In the genomic region with DNA sequence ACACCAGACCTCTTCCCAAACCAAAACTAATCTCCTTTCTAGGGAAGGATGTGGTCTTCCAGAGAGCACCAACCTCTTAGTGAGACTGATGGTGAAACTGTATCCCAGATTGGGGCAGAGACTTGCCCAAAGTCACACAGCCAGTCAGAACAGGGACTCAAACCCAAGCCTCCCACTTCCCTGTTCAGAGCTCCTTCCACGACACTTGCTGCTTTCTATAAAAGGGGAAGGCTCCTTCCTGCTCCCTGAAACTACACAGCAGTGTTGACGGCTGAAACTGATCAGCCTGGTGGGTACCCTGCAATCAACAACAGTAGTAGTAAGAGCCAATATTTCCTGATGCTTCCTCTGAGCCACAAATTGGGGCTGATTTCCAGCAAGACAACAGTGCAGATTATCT, we compare ENCODE assay signal across 13 cellular contexts. TPM values are rescaled to one million over a fixed set of nuclear protein-coding genes. Genes with fewer than 3 reads are reported as not detected.
DNase-seq lines count a peak whose midpoint lies in the region; ATAC-seq and TF ChIP-seq lines count a peak whose summit lies in the region.
"Had no signal": no experiment of that assay in that cellular context is flagged by ENCODE, and none has a peak within 500 bp of the region (broad histone marks: within the 10 kb centered on the region; RNA-seq: fewer than 3 reads in every experiment).

No MANE protein-coding gene starts in this region.

- no peak overlapping the region for H3K27ac ChIP-seq in CD4-positive, CD25-positive, alpha-beta regulatory T cell (ENCODE audit: insufficient read depth, low read length, poor library complexity, severe bottlenecking)

- H3K9me3 Mint-ChIP-seq in CD4-positive, CD25-positive, alpha-beta regulatory T cell, result no peaks in the 10 kb centered on the region
- H3K9me3 Mint-ChIP-seq in IgD-negative memory B cell, result no peaks in the 10 kb centered on the region
- H3K9me3 Mint-ChIP-seq in activated CD8-positive, alpha-beta T cell treated with anti-CD3 and anti-CD28 coated beads for 36 hours, result no peaks in the 10 kb centered on the region
- no peaks in the 10 kb centered on the region for H3K9me3 Mint-ChIP-seq in memory B cell

- no peak for ATAC-seq in CD4-positive, CD25-positive, alpha-beta regulatory T cell (ENCODE audit: low read depth in 2 of 2)
- no peak for ATAC-seq in activated CD8-positive, alpha-beta T cell treated with anti-CD3 and anti-CD28 coated beads for 36 hours
- no peak for ATAC-seq in memory B cell (ENCODE audit: low read depth)

- CTCF ChIA-PET in activated CD8-positive, alpha-beta T cell treated with anti-CD3 and anti-CD28 coated beads for 36 hours (lab: Charles Lee), result interaction anchor here (0.7 to 5.1 kb wide), 18 partner anchors 14 to 230 kb away, joined by 3 to 62 read pairs (median 10); a partner anchor contains a TSS

- H3K4me1 ChIP-seq in CD4-positive, CD25-positive, alpha-beta regulatory T cell (ENCODE audit: control insufficient read depth, insufficient read depth, low read length, poor library complexity, severe bottlenecking), result peaks cover 15% of the 10 kb centered on the region

- H3K27ac Mint-ChIP-seq in CD4-positive, CD25-positive, alpha-beta regulatory T cell, result peak overlapping the region in 1 of 3 donors; percentile 76
- H3K27ac Mint-ChIP-seq in IgD-negative memory B cell, result peak overlapping the region in 2 of 3 donors; percentile 50 to 97
- H3K27ac Mint-ChIP-seq in activated CD8-positive, alpha-beta T cell treated with anti-CD3 and anti-CD28 coated beads for 36 hours, result peak overlapping the region; percentile 82
- H3K27ac Mint-ChIP-seq in memory B cell, result peak overlapping the region; percentile 69

- no peaks in the 10 kb centered on the region for H3K9me3 ChIP-seq in CD4-positive, CD25-positive, alpha-beta regulatory T cell (ENCODE audit: control insufficient read depth in 2 of 2, low read length in 2 of 2)
- H3K9me3 ChIP-seq: pancreas had no signal

- peaks cover 7% of the 10 kb centered on the region for H3K36me3 Mint-ChIP-seq in CD4-positive, CD25-positive, alpha-beta regulatory T cell
- H3K36me3 Mint-ChIP-seq in IgD-negative memory B cell, result no peaks in the 10 kb centered on the region
- peaks cover 2% of the 10 kb centered on the region for H3K36me3 Mint-ChIP-seq in activated CD8-positive, alpha-beta T cell treated with anti-CD3 and anti-CD28 coated beads for 36 hours (ENCODE audit: low read depth)
- H3K36me3 Mint-ChIP-seq in memory B cell, result peaks cover 14% of the 10 kb centered on the region

- intact Hi-C loops in activated CD8-positive, alpha-beta T cell treated with anti-CD3 and anti-CD28 coated beads for 36 hours (cut with micrococcal nuclease), result loop anchor here (5.0 to 10.0 kb wide), 2 partner anchors 141 to 229 kb away; no protein-coding TSS in a partner anchor

- peak overlapping the region; percentile 40 to 96 (median 84) for H3K4me3 Mint-ChIP-seq in CD4-positive, CD25-positive, alpha-beta regulatory T cell
- H3K4me3 Mint-ChIP-seq in IgD-negative memory B cell (peak overlapping the region in 2 of 4 donors; percentile 43 to 92), memory B cell (peak overlapping the region; percentile 37)
- peak overlapping the region; percentile 77 for H3K4me3 Mint-ChIP-seq in activated CD8-positive, alpha-beta T cell treated with anti-CD3 and anti-CD28 coated beads for 36 hours

- no peaks in the 10 kb centered on the region for H3K27me3 ChIP-seq in CD4-positive, CD25-positive, alpha-beta regulatory T cell (ENCODE audit: control insufficient read depth, insufficient read depth, low read length)
- H3K27me3 ChIP-seq: pancreas had no signal

- no peak overlapping the region for H3K4me3 ChIP-seq in CD4-positive, CD25-positive, alpha-beta regulatory T cell (ENCODE audit: low read depth, low read length)

- H3K27me3 Mint-ChIP-seq in CD4-positive, CD25-positive, alpha-beta regulatory T cell, result no peaks in the 10 kb centered on the region
- H3K27me3 Mint-ChIP-seq in IgD-negative memory B cell, result peaks cover 2% of the 10 kb centered on the region
- no peaks in the 10 kb centered on the region for H3K27me3 Mint-ChIP-seq in activated CD8-positive, alpha-beta T cell treated with anti-CD3 and anti-CD28 coated beads for 36 hours
- H3K27me3 Mint-ChIP-seq in memory B cell, result no peaks in the 10 kb centered on the region

- no peak for DNase-seq in CD4-positive, CD25-positive, alpha-beta regulatory T cell
- DNase-seq in activated CD8-positive, alpha-beta T cell treated with anti-CD3 and anti-CD28 coated beads for 36 hours, result no peak
- no peak for DNase-seq in memory B cell (ENCODE audit: low spot score in 2 of 2)
- no peak for DNase-seq in AML-193 (lab: John Stamatoyannopoulos, UW)
- no peak for DNase-seq in epidermal melanocyte (ENCODE audit: insufficient read length, low spot score)
- no peak for DNase-seq in NCI-H1105 treated with DMSO at 0.1 percent for 48 hours (lab: John Stamatoyannopoulos, UW)
- no peak for DNase-seq in NCI-H1930 (lab: John Stamatoyannopoulos, UW)
- DNase-seq: left ventricle myocardium superior; NCI-H1436; NCI-H774; stimulated activated CD4-positive, alpha-beta T cell treated with anti-CD3 and anti-CD28 coated beads, Interleukin-1b, Interleukin-23, amount 100 ng/mL, for 48 hours had no signal

- peaks cover 9% of the 10 kb centered on the region for H3K36me3 ChIP-seq in CD4-positive, CD25-positive, alpha-beta regulatory T cell (ENCODE audit: control insufficient read depth, insufficient read depth, low read length)
- H3K36me3 ChIP-seq: pancreas had no signal

- TF ChIP-seq CTCF in activated CD8-positive, alpha-beta T cell treated with anti-CD3 and anti-CD28 coated beads for 36 hours (IDR thresholded peaks at IDR 0.05), result no peak

- POLR2A ChIA-PET in activated CD8-positive, alpha-beta T cell treated with anti-CD3 and anti-CD28 coated beads for 36 hours (lab: Charles Lee), result interaction anchor here (1.2 to 2.6 kb wide), 3 partner anchors 135 to 283 kb away, joined by 3 to 10 read pairs (median 3); a partner anchor contains a TSS

- H3K4me1 Mint-ChIP-seq in CD4-positive, CD25-positive, alpha-beta regulatory T cell, result peaks cover 3 to 18% (median 11%) of the 10 kb centered on the region in 4 donors
- peaks cover 3 to 11% (median 11%) of the 10 kb centered on the region in 3 donors for H3K4me1 Mint-ChIP-seq in IgD-negative memory B cell
- peaks cover 15% of the 10 kb centered on the region for H3K4me1 Mint-ChIP-seq in activated CD8-positive, alpha-beta T cell treated with anti-CD3 and anti-CD28 coated beads for 36 hours (ENCODE audit: low read depth)
- peaks cover 3% of the 10 kb centered on the region for H3K4me1 Mint-ChIP-seq in memory B cell

RNA-seq across cellular contexts. Expression of a gene that starts 1.5 kb away (rescaled TPM):
- total RNA-seq in CD4-positive, CD25-positive, alpha-beta regulatory T cell, result 11.9 TPM
- 10 to 100 TPM; 20.1 to 30.2 (median 24.8) TPM for polyA plus RNA-seq in CD4-positive, CD25-positive, alpha-beta regulatory T cell
- polyA plus RNA-seq in IgD-negative memory B cell, result 22.4 TPM
- total RNA-seq in activated CD8-positive, alpha-beta T cell treated with anti-CD3 and anti-CD28 coated beads for 36 hours, result 10 to 100 TPM; 14.4 to 16.1 TPM

RNA-seq across cellular contexts. Expression of a gene that starts 17.7 kb away (rescaled TPM):
- total RNA-seq in CD4-positive, CD25-positive, alpha-beta regulatory T cell, result 1.7 TPM
- under 1 TPM in 2 of 4 donors, not detected in 2; 0.28 to 0.38 TPM for polyA plus RNA-seq in CD4-positive, CD25-positive, alpha-beta regulatory T cell
- not detected for polyA plus RNA-seq in IgD-negative memory B cell
- 1 to 10 TPM; 2.1 to 2.3 TPM for total RNA-seq in activated CD8-positive, alpha-beta T cell treated with anti-CD3 and anti-CD28 coated beads for 36 hours

RNA-seq across cellular contexts. Expression of a gene that starts 18.1 kb away (rescaled TPM):
- total RNA-seq in CD4-positive, CD25-positive, alpha-beta regulatory T cell, result 9.3 TPM
- 10 to 100 TPM; 25.8 to 36.5 (median 28.1) TPM for polyA plus RNA-seq in CD4-positive, CD25-positive, alpha-beta regulatory T cell
- 14.8 TPM for polyA plus RNA-seq in IgD-negative memory B cell
- 10 to 100 TPM; 15.9 to 16.0 TPM for total RNA-seq in activated CD8-positive, alpha-beta T cell treated with anti-CD3 and anti-CD28 coated beads for 36 hours

RNA-seq across cellular contexts. Expression of a gene that starts 26.8 kb away (rescaled TPM):
- not detected for total RNA-seq in CD4-positive, CD25-positive, alpha-beta regulatory T cell
- under 1 TPM; 0.20 to 0.57 (median 0.26) TPM for polyA plus RNA-seq in CD4-positive, CD25-positive, alpha-beta regulatory T cell
- polyA plus RNA-seq in IgD-negative memory B cell, result not detected
- under 1 TPM in 1 of 2 experiments, not detected in 1; 0.11 TPM for total RNA-seq in activated CD8-positive, alpha-beta T cell treated with anti-CD3 and anti-CD28 coated beads for 36 hours
- total RNA-seq: left ventricle myocardium superior had no signal

RNA-seq across cellular contexts. Expression of a gene that starts 44.9 kb away (rescaled TPM):
- 39.3 TPM for total RNA-seq in CD4-positive, CD25-positive, alpha-beta regulatory T cell
- polyA plus RNA-seq in CD4-positive, CD25-positive, alpha-beta regulatory T cell, result 10 to 100 TPM; 17.7 to 30.5 (median 21.1) TPM
- polyA plus RNA-seq in IgD-negative memory B cell, result 76.1 TPM
- 10 to 100 TPM; 29.9 to 30.3 TPM for total RNA-seq in activated CD8-positive, alpha-beta T cell treated with anti-CD3 and anti-CD28 coated beads for 36 hours
